In the genomic region with DNA sequence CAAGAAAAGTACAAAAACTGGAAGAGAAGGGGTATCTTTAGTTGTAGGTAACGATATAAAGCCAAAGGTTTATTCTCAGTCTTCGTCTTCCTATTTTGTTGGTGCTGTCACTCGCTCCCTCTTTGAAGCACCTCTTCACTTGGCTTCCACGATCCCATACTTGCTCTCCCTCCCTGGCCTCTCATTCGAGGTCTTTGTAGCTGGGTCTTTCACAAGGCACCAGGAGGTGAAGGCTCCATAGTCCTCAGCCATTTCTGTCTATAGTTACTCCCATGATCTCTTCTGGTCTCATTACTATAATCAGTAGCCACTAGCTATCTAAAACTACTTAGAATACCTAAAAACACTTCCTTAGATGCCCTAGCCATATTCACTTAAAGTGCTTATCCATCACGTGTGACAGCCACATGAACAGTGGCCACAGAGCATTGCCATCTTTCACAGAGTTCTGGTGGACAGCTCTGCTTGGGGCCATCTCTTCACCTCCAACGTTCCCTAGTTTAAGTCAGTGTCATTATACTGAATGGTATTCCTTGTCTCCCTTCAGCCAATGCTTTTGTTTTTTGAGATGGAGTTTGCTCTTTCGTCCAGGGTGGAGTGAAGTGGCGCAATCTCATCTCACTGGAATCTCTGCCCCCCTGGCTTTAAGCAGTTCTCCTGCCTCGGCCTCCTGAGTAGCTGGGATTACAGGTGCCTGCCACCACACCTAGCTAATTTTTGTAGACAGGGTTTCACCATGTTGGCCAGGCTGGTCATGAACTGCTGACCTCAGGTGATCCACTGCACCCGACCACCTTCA, we compare ENCODE assay signal across 1 cellular context.
TF ChIP-seq lines count a peak whose summit lies in the region.

No MANE protein-coding gene starts in this region.

TF ChIP-seq in WTC11, 78 proteins besides CTCF, POLR2A, EP300 and RAD21 (continued from another document):
- TF ChIP-seq, protein P1, sequence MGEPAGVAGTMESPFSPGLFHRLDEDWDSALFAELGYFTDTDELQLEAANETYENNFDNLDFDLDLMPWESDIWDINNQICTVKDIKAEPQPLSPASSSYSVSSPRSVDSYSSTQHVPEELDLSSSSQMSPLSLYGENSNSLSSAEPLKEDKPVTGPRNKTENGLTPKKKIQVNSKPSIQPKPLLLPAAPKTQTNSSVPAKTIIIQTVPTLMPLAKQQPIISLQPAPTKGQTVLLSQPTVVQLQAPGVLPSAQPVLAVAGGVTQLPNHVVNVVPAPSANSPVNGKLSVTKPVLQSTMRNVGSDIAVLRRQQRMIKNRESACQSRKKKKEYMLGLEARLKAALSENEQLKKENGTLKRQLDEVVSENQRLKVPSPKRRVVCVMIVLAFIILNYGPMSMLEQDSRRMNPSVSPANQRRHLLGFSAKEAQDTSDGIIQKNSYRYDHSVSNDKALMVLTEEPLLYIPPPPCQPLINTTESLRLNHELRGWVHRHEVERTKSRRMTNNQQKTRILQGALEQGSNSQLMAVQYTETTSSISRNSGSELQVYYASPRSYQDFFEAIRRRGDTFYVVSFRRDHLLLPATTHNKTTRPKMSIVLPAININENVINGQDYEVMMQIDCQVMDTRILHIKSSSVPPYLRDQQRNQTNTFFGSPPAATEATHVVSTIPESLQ (CRISPR knock-in tag; IDR thresholded peaks at IDR 0.05) = no peak
- no peak for TF ChIP-seq JUN (CRISPR knock-in tag; IDR thresholded peaks at IDR 0.05)
- no peak for TF ChIP-seq OVOL2 (CRISPR knock-in tag; IDR thresholded peaks at IDR 0.05; ENCODE audit: borderline replicate concordance)
- TF ChIP-seq ZNF671 (CRISPR knock-in tag; IDR thresholded peaks at IDR 0.05) = no peak
- TF ChIP-seq, protein P2, sequence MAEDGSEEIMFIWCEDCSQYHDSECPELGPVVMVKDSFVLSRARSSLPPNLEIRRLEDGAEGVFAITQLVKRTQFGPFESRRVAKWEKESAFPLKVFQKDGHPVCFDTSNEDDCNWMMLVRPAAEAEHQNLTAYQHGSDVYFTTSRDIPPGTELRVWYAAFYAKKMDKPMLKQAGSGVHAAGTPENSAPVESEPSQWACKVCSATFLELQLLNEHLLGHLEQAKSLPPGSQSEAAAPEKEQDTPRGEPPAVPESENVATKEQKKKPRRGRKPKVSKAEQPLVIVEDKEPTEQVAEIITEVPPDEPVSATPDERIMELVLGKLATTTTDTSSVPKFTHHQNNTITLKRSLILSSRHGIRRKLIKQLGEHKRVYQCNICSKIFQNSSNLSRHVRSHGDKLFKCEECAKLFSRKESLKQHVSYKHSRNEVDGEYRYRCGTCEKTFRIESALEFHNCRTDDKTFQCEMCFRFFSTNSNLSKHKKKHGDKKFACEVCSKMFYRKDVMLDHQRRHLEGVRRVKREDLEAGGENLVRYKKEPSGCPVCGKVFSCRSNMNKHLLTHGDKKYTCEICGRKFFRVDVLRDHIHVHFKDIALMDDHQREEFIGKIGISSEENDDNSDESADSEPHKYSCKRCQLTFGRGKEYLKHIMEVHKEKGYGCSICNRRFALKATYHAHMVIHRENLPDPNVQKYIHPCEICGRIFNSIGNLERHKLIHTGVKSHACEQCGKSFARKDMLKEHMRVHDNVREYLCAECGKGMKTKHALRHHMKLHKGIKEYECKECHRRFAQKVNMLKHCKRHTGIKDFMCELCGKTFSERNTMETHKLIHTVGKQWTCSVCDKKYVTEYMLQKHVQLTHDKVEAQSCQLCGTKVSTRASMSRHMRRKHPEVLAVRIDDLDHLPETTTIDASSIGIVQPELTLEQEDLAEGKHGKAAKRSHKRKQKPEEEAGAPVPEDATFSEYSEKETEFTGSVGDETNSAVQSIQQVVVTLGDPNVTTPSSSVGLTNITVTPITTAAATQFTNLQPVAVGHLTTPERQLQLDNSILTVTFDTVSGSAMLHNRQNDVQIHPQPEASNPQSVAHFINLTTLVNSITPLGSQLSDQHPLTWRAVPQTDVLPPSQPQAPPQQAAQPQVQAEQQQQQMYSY (CRISPR knock-in tag; IDR thresholded peaks at IDR 0.05) = no peak
- TF ChIP-seq, protein P3, sequence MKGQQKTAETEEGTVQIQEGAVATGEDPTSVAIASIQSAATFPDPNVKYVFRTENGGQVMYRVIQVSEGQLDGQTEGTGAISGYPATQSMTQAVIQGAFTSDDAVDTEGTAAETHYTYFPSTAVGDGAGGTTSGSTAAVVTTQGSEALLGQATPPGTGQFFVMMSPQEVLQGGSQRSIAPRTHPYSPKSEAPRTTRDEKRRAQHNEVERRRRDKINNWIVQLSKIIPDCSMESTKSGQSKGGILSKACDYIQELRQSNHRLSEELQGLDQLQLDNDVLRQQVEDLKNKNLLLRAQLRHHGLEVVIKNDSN (CRISPR knock-in tag; IDR thresholded peaks at IDR 0.05) = no peak
- TF ChIP-seq GRHL2 (CRISPR knock-in tag; IDR thresholded peaks at IDR 0.05; ENCODE audit: insufficient replicate concordance, severe bottlenecking) = no peak
- TF ChIP-seq, protein P4, sequence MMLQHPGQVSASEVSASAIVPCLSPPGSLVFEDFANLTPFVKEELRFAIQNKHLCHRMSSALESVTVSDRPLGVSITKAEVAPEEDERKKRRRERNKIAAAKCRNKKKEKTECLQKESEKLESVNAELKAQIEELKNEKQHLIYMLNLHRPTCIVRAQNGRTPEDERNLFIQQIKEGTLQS (CRISPR knock-in tag; conservative IDR thresholded peaks at IDR 0.05) = no peak
- TF ChIP-seq NR1H2 (CRISPR knock-in tag; IDR thresholded peaks at IDR 0.05) = no peak
- no peak for TF ChIP-seq JAZF1 (CRISPR knock-in tag; IDR thresholded peaks at IDR 0.05)
- no peak for TF ChIP-seq FOXK1 (CRISPR knock-in tag; IDR thresholded peaks at IDR 0.05)
- no peak for TF ChIP-seq GTF2I (CRISPR knock-in tag; conservative IDR thresholded peaks at IDR 0.05)
- no peak for TF ChIP-seq HMGA2 (CRISPR knock-in tag; IDR thresholded peaks at IDR 0.05)
- no peak for TF ChIP-seq ZNF121 (CRISPR knock-in tag; IDR thresholded peaks at IDR 0.05)
- no peak for TF ChIP-seq TEAD1 (CRISPR knock-in tag; IDR thresholded peaks at IDR 0.05)
- TF ChIP-seq, protein P5, sequence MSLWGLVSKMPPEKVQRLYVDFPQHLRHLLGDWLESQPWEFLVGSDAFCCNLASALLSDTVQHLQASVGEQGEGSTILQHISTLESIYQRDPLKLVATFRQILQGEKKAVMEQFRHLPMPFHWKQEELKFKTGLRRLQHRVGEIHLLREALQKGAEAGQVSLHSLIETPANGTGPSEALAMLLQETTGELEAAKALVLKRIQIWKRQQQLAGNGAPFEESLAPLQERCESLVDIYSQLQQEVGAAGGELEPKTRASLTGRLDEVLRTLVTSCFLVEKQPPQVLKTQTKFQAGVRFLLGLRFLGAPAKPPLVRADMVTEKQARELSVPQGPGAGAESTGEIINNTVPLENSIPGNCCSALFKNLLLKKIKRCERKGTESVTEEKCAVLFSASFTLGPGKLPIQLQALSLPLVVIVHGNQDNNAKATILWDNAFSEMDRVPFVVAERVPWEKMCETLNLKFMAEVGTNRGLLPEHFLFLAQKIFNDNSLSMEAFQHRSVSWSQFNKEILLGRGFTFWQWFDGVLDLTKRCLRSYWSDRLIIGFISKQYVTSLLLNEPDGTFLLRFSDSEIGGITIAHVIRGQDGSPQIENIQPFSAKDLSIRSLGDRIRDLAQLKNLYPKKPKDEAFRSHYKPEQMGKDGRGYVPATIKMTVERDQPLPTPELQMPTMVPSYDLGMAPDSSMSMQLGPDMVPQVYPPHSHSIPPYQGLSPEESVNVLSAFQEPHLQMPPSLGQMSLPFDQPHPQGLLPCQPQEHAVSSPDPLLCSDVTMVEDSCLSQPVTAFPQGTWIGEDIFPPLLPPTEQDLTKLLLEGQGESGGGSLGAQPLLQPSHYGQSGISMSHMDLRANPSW (CRISPR knock-in tag; conservative IDR thresholded peaks at IDR 0.05; ENCODE audit: low read depth) = no peak
